1 cellular context compared by ENCODE assay signal in genomic region chr7:90216771-90217170, GRCh38.
TF ChIP-seq lines count a peak whose summit lies in the region.

No MANE protein-coding gene starts in this region.

TF ChIP-seq in GM12878, 131 proteins besides CTCF, POLR2A, EP300 and RAD21:
- TF ChIP-seq TCF12 (IDR thresholded peaks at IDR 0.05; ENCODE audit: low read depth, low read length) = no peak
- no peak for TF ChIP-seq YBX1 (IDR thresholded peaks at IDR 0.05)
- no peak for TF ChIP-seq KLF5 (IDR thresholded peaks at IDR 0.05; ENCODE audit: partially characterized antibody)
- no peak for TF ChIP-seq SUPT20H (IDR thresholded peaks at IDR 0.05; ENCODE audit: borderline replicate concordance, control insufficient read depth, low read depth, low read length)
- TF ChIP-seq HSF1 (IDR thresholded peaks at IDR 0.05; ENCODE audit: low read depth, low read length) = no peak
- no peak for TF ChIP-seq WRNIP1 (IDR thresholded peaks at IDR 0.05; ENCODE audit: borderline replicate concordance, low read depth, low read length)
- TF ChIP-seq TAF1 (IDR thresholded peaks at IDR 0.05; ENCODE audit: borderline replicate concordance, low read depth, low read length) = no peak
- no peak for TF ChIP-seq ZNF207 (IDR thresholded peaks at IDR 0.05; ENCODE audit: borderline replicate concordance)
- no peak for TF ChIP-seq RELA (IDR thresholded peaks at IDR 0.05; ENCODE audit: borderline replicate concordance, partially characterized antibody)
- TF ChIP-seq ZBTB40 (IDR thresholded peaks at IDR 0.05; ENCODE audit: borderline replicate concordance) = no peak
- no peak for TF ChIP-seq JUNB (IDR thresholded peaks at IDR 0.05)
TF ChIP-seq in GM12878: peak in this region for 0.
